26 cellular contexts compared by ENCODE assay signal in genomic region chr21:46664316-46664995, GRCh38. TPM values are rescaled to one million over a fixed set of nuclear protein-coding genes. Genes with fewer than 3 reads are reported as not detected.
A peak's percentile ranks its signal among the peaks of the same experiment; 100 is the strongest.
DNase-seq lines count a peak whose midpoint lies in the region; ATAC-seq, FAIRE-seq and TF ChIP-seq lines count a peak whose summit lies in the region.
"Had no signal": no experiment of that assay in that cellular context is flagged by ENCODE, and none has a peak within 500 bp of the region (broad histone marks: within the 10 kb centered on the region; RNA-seq: fewer than 3 reads in every experiment).

No MANE protein-coding gene starts in this region.

- no peak overlapping the region for H3K9ac ChIP-seq in HCT116 (ENCODE audit: low read length)
- H3K9ac ChIP-seq in endothelial cell of umbilical vein (replicated peaks; ENCODE audit: extremely low read depth, insufficient read depth, low read length) = no peak overlapping the region
- H3K9ac ChIP-seq in MM.1S (ENCODE audit: low read length) = no peak overlapping the region
- H3K9ac ChIP-seq: BLaER1, KMS-11 had no signal

- H3K36me3 ChIP-seq in HCT116 (ENCODE audit: control insufficient read depth in 1 of 2, insufficient read depth in 2 of 2, low read length in 2 of 2) (no peaks in the 10 kb centered on the region; a peak in 1 of 4 replicates), endothelial cell of umbilical vein (ENCODE audit: control insufficient read depth in 2 of 2, extremely low read depth in 1 of 2, insufficient read depth in 2 of 2, low read length in 2 of 2) (peaks cover 0 to 7% of the 10 kb centered on the region in 2 experiments), MM.1S (replicated peaks; ENCODE audit: insufficient read depth, low read length) (no peaks in the 10 kb centered on the region), left ventricle myocardium inferior (peaks cover 36% of the 10 kb centered on the region)

- intact Hi-C loops in HCT116 (cut with micrococcal nuclease) (no loop called here), endothelial cell of umbilical vein (cut with micrococcal nuclease) (no loop called here), left ventricle myocardium inferior (cut with micrococcal nuclease) (no loop called here)

- BruUV-seq in HCT116 (replicated peaks; lab: Mats Ljungman, UMichigan) = TSS peak; percentile 45
- BruUV-seq in endothelial cell of umbilical vein (replicated peaks; lab: Mats Ljungman, UMichigan) = TSS peak; percentile 20

- RAD21 ChIA-PET in HCT116 (lab: Charles Lee; ENCODE audit: low non-redundant PET in 1 of 2, low total read pairs in 2 of 2, uncharacterized antibody in 2 of 2, unreplicated experiment in 2 of 2) = no interaction called here

- no peak overlapping the region for H3K4me3 ChIP-seq in HCT116 (replicated peaks in 1 of 2; ENCODE audit: low read depth in 1 of 2, low read length in 2 of 2)
- H3K4me3 ChIP-seq in endothelial cell of umbilical vein (replicated peaks in 1 of 3; ENCODE audit: insufficient read depth in 1 of 3, low read depth in 1 of 3, low read length in 3 of 3) = no peak overlapping the region
- no peak overlapping the region for H3K4me3 ChIP-seq in MM.1S (ENCODE audit: low read length)
- H3K4me3 ChIP-seq in left ventricle myocardium inferior = no peak overlapping the region
- H3K4me3 ChIP-seq: BLaER1 had no signal

- H4K20me1 ChIP-seq in HCT116 (ENCODE audit: insufficient read depth) (no peaks in the 10 kb centered on the region), endothelial cell of umbilical vein (replicated peaks; ENCODE audit: control insufficient read depth, extremely low read depth, insufficient read depth, low read length) (no peaks in the 10 kb centered on the region), MM.1S (ENCODE audit: insufficient read depth, low read length) (no peaks in the 10 kb centered on the region)
- H4K20me1 ChIP-seq: BLaER1 had no signal

- H3K4me2 ChIP-seq in HCT116 (ENCODE audit: low read length) (no peak overlapping the region), endothelial cell of umbilical vein (ENCODE audit: insufficient read depth, low read length) (no peak overlapping the region), MM.1S (ENCODE audit: low read depth, low read length) (no peak overlapping the region)
- H3K4me2 ChIP-seq: BLaER1, KMS-11 had no signal

- H3K79me2 ChIP-seq in HCT116 (ENCODE audit: insufficient read depth, low read length) (no peaks in the 10 kb centered on the region), endothelial cell of umbilical vein (ENCODE audit: control insufficient read depth, insufficient read depth, low read length) (no peaks in the 10 kb centered on the region), MM.1S (ENCODE audit: low read length) (no peaks in the 10 kb centered on the region)

- DNase-seq in NCI-H1417 (lab: John Stamatoyannopoulos, UW) = peak in 2 of 3 experiments; percentile 19
- no peak for DNase-seq in NCI-H1417 treated with DMSO at 0.1 percent for 48 hours (lab: John Stamatoyannopoulos, UW)
- DNase-seq in HCT116 (ENCODE audit: low read depth, low spot score) = no peak
- DNase-seq in RWPE1 (ENCODE audit: low spot score) = no peak
- no peak for DNase-seq in endothelial cell of umbilical vein (ENCODE audit: low read depth, low spot score)
- no peak for DNase-seq in MM.1S
- no peak for DNase-seq in left ventricle myocardium inferior
- DNase-seq: 8988T; ACHN; CD4-positive, CD25-positive, alpha-beta regulatory T cell; DMS153; IMR-90; NCI-H1092; NCI-H1436 treated with DMSO at 0.1 percent for 48 hours; NCI-H1930; NCI-H2107; NCI-H526; NCI-H82; NK-92 treated with Interleukin-12 subunit alpha and Interleukin-12 subunit beta, amount 100 ng/mL, for 24 hours; PC-3 had no signal

- dilution Hi-C loops in endothelial cell of umbilical vein (cut with MboI; ENCODE audit: extremely low pct_ligation_motif_present, low sequenced_read_pairs) = no loop called here

- no peak for TF ChIP-seq CTCF in HCT116 (IDR thresholded peaks at IDR 0.05 in 2 of 3, conservative IDR thresholded peaks at IDR 0.05 in 1 of 3; ENCODE audit: borderline replicate concordance in 1 of 3, insufficient read depth in 1 of 3, low read depth in 2 of 3, low read length in 2 of 3)
- no peak for TF ChIP-seq CTCF in RWPE1 (conservative IDR thresholded peaks at IDR 0.05; ENCODE audit: low read depth)
- TF ChIP-seq CTCF in endothelial cell of umbilical vein (IDR thresholded peaks at IDR 0.05; ENCODE audit: extremely low read depth in 1 of 2, insufficient read depth in 1 of 2, low read depth in 1 of 2, low read length in 2 of 2) = no peak
- no peak for TF ChIP-seq CTCF in MM.1S (IDR thresholded peaks at IDR 0.05; ENCODE audit: low read length)
- TF ChIP-seq CTCF in left ventricle myocardium inferior (IDR thresholded peaks at IDR 0.05; ENCODE audit: borderline replicate concordance) = no peak

- H3K4me1 ChIP-seq in HCT116 (ENCODE audit: control insufficient read depth in 1 of 2, insufficient read depth in 2 of 2, low read length in 2 of 2) = peaks cover 0 to 4% of the 10 kb centered on the region in 2 experiments; a peak in 1 of 4 replicates
- H3K4me1 ChIP-seq in endothelial cell of umbilical vein (ENCODE audit: control insufficient read depth, extremely low read depth, insufficient read depth, low read length) = peaks cover 14% of the 10 kb centered on the region
- H3K4me1 ChIP-seq in MM.1S (ENCODE audit: low read length) = no peaks in the 10 kb centered on the region
- peaks cover 20% of the 10 kb centered on the region for H3K4me1 ChIP-seq in left ventricle myocardium inferior

- no peaks in the 10 kb centered on the region for H3K9me1 ChIP-seq in endothelial cell of umbilical vein (replicated peaks; ENCODE audit: control insufficient read depth, extremely low read depth, insufficient read depth, low read length)

- TF ChIP-seq RAD21 in HCT116 (IDR thresholded peaks at IDR 0.05; ENCODE audit: low read depth) = no peak

- no peaks in the 10 kb centered on the region for H3K9me2 ChIP-seq in HCT116 (ENCODE audit: insufficient read depth)
- no peaks in the 10 kb centered on the region for H3K9me2 ChIP-seq in MM.1S (replicated peaks; ENCODE audit: insufficient read depth, low read length)

- H3F3A ChIP-seq in MM.1S (ENCODE audit: insufficient read depth, low read length) = no peaks in the 10 kb centered on the region

- ATAC-seq in HCT116 (no peak), esophagus mucosa (no peak)
- ATAC-seq: PC-3, Right ventricle myocardium inferior had no signal

- H2AFZ ChIP-seq in HCT116 (ENCODE audit: low read depth, low read length, poor library complexity, severe bottlenecking) (no peak overlapping the region), endothelial cell of umbilical vein (ENCODE audit: low read depth, low read length) (no peak overlapping the region), MM.1S (ENCODE audit: low read length) (no peak overlapping the region)

- POLR2A ChIA-PET in HCT116 (lab: Charles Lee) = no interaction called here
- POLR2A ChIA-PET in RWPE1 (lab: Yijun Ruan, JAX; ENCODE audit: low non-redundant PET) = no interaction called here
- POLR2A ChIA-PET in endothelial cell of umbilical vein (lab: Charles Lee) = no interaction called here

- H3K9me3 ChIP-seq in HCT116 (ENCODE audit: control insufficient read depth in 1 of 2, insufficient read depth in 1 of 2, low read depth in 1 of 2, low read length in 2 of 2) (no peaks in the 10 kb centered on the region), endothelial cell of umbilical vein (replicated peaks; ENCODE audit: control insufficient read depth, insufficient read depth, low read length) (no peaks in the 10 kb centered on the region), MM.1S (replicated peaks; ENCODE audit: insufficient read depth, low read length) (no peaks in the 10 kb centered on the region), left ventricle myocardium inferior (replicated peaks) (no peaks in the 10 kb centered on the region)
- H3K9me3 ChIP-seq: BLaER1 had no signal

- TF ChIP-seq POLR2A in HCT116 (IDR thresholded peaks at IDR 0.05; ENCODE audit: borderline replicate concordance, extremely low read depth, insufficient read depth, insufficient read length) = no peak
- TF ChIP-seq POLR2A in endothelial cell of umbilical vein (IDR thresholded peaks at IDR 0.05; ENCODE audit: low read depth, low read length) = no peak

- H3K27me3 ChIP-seq in HCT116 (ENCODE audit: insufficient read depth, low read length) (no peaks in the 10 kb centered on the region), endothelial cell of umbilical vein (ENCODE audit: control insufficient read depth in 2 of 2, insufficient read depth in 2 of 2, low read length in 2 of 2) (peaks cover 3 to 11% of the 10 kb centered on the region in 2 experiments), MM.1S (replicated peaks; ENCODE audit: insufficient read depth, low read length) (peaks cover 12% of the 10 kb centered on the region), left ventricle myocardium inferior (ENCODE audit: low read depth) (peaks cover 26% of the 10 kb centered on the region)

- H3K27ac ChIP-seq in HCT116 (ENCODE audit: low read depth, low read length) = no peak overlapping the region
- peak overlapping the region; percentile 75 for H3K27ac ChIP-seq in RWPE1
- no peak overlapping the region for H3K27ac ChIP-seq in endothelial cell of umbilical vein (ENCODE audit: insufficient read depth, low read depth, low read length)
- H3K27ac ChIP-seq in MM.1S (ENCODE audit: low read length) = no peak overlapping the region
- H3K27ac ChIP-seq in left ventricle myocardium inferior (replicated peaks) = no peak overlapping the region
- H3K27ac ChIP-seq: BLaER1, KMS-11 had no signal

- CTCF ChIA-PET in HCT116 (lab: Charles Lee) = no interaction called here
- CTCF ChIA-PET in RWPE1 (lab: Yijun Ruan, JAX) = interaction anchor here (1.0 kb wide), 1 partner anchor 207 kb away, joined by 3 read pairs; no protein-coding TSS in a partner anchor
- CTCF ChIA-PET in endothelial cell of umbilical vein (lab: Charles Lee) = interaction anchor here (1.1 kb wide), 1 partner anchor 25 kb away, joined by 3 read pairs; no protein-coding TSS in a partner anchor

- no peak for FAIRE-seq in endothelial cell of umbilical vein (lab: Jason Lieb, UNC)
- FAIRE-seq: H54 had no signal

RNA-seq across cellular contexts. Expression of gene PRMT2, which starts 29.0 kb away (rescaled TPM):
- total RNA-seq in HCT116 (2021; ENCODE audit: unreplicated experiment) (59.1 TPM), endothelial cell of umbilical vein (107 and 125 TPM in 2 replicates), left ventricle myocardium inferior (56.4 TPM), esophagus mucosa (71.1 TPM)
- polyA plus RNA-seq in HCT116 (2012) = 70.5 and 71.7 TPM in 2 replicates
- polyA plus RNA-seq in endothelial cell of umbilical vein = 177 and 193 TPM in 2 replicates
- 208 and 210 TPM in 2 replicates for polyA plus RNA-seq in endothelial cell of umbilical vein (2011; cell fraction: cytosol; rRNA removed)
- polyA plus RNA-seq in endothelial cell of umbilical vein (2011; cell fraction: nucleus; rRNA removed) = 230 and 239 TPM in 2 replicates
- polyA plus RNA-seq in endothelial cell of umbilical vein (2012) = 124 and 135 TPM in 2 replicates
- 156 and 171 TPM in 2 replicates for polyA minus RNA-seq in endothelial cell of umbilical vein
- 19.5 TPM for polyA minus RNA-seq in endothelial cell of umbilical vein (2011; cell fraction: cytosol; rRNA and poly(A)+ RNA removed)
- polyA minus RNA-seq in endothelial cell of umbilical vein (2011; cell fraction: nucleus; rRNA and poly(A)+ RNA removed) = 65.3 and 77.5 TPM in 2 replicates

RNA-seq across cellular contexts. Expression of gene S100B, which starts 59.6 kb away (rescaled TPM):
- total RNA-seq in HCT116 (2021; ENCODE audit: unreplicated experiment) (not detected), endothelial cell of umbilical vein (not detected in 2 replicates), left ventricle myocardium inferior (2.8 TPM), esophagus mucosa (0.64 TPM)
- not detected in 2 replicates for polyA plus RNA-seq in HCT116 (2012)
- polyA plus RNA-seq in endothelial cell of umbilical vein = not detected in 2 replicates
- not detected in 2 replicates for polyA plus RNA-seq in endothelial cell of umbilical vein (2011; cell fraction: cytosol; rRNA removed)
- not detected in 2 replicates for polyA plus RNA-seq in endothelial cell of umbilical vein (2011; cell fraction: nucleus; rRNA removed)
- not detected in 2 replicates for polyA plus RNA-seq in endothelial cell of umbilical vein (2012)
- not detected in 2 replicates for polyA minus RNA-seq in endothelial cell of umbilical vein
- not detected for polyA minus RNA-seq in endothelial cell of umbilical vein (2011; cell fraction: cytosol; rRNA and poly(A)+ RNA removed)
- polyA minus RNA-seq in endothelial cell of umbilical vein (2011; cell fraction: nucleus; rRNA and poly(A)+ RNA removed) = not detected in 2 replicates
- total RNA-seq: CD4-positive, CD25-positive, alpha-beta regulatory T cell; G401; PC-3 had no signal

Comparison
In these comparisons a context has a peak if more than half of its experiments do, and no peak if none do; other contexts are left out.
1. DNase-seq: peak in NCI-H1417 (2 of 3); none in NCI-H1417 treated with DMSO at 0.1 percent for 48 hours (single experiment), HCT116 (single experiment), RWPE1 (single experiment), endothelial cell of umbilical vein (single experiment), MM.1S (single experiment) and left ventricle myocardium inferior (single experiment).